ENCODE assay signal across 23 cellular contexts in genomic region chr22:36814796-36815195, GRCh38. TPM values are rescaled to one million over a fixed set of nuclear protein-coding genes. Genes with fewer than 3 reads are reported as not detected.
A peak's percentile ranks its signal among the peaks of the same experiment; 100 is the strongest.
DNase-seq lines count a peak whose midpoint lies in the region; ATAC-seq, FAIRE-seq and TF ChIP-seq lines count a peak whose summit lies in the region.
"Had no signal": no experiment of that assay in that cellular context is flagged by ENCODE, and none has a peak within 500 bp of the region (broad histone marks: within the 10 kb centered on the region; RNA-seq: fewer than 3 reads in every experiment).

No MANE protein-coding gene starts in this region.

- H3K18ac ChIP-seq in H1 (ENCODE audit: extremely low read depth, low read length) = no peak overlapping the region

- H3K4me2 ChIP-seq in BLaER1 = peak overlapping the region; percentile 78
- no peak overlapping the region for H3K4me2 ChIP-seq in H1 (ENCODE audit: insufficient read depth in 1 of 2, low read depth in 2 of 2, low read length in 2 of 2)
- H3K4me2 ChIP-seq: A549 had no signal

- no peak overlapping the region for H3K14ac ChIP-seq in H1 (ENCODE audit: insufficient read length)

- no peaks in the 10 kb centered on the region for H3K79me2 ChIP-seq in H1 (ENCODE audit: control insufficient read depth in 1 of 2, insufficient read depth in 2 of 2, low read length in 2 of 2)

- peaks cover 11% of the 10 kb centered on the region for H3K23me2 ChIP-seq in H1 (ENCODE audit: low read depth, low read length)

- H3K36me3 Mint-ChIP-seq in nephron progenitor cell (ENCODE audit: low read depth) = no peaks in the 10 kb centered on the region
- H3K36me3 Mint-ChIP-seq: CD8-positive, alpha-beta T cell had no signal

- peaks cover 50% of the 10 kb centered on the region for H3K4me1 Mint-ChIP-seq in nephron progenitor cell

- TF ChIP-seq CTCF in H1 (IDR thresholded peaks at IDR 0.05; ENCODE audit: control extremely low read depth in 1 of 3, insufficient read depth in 1 of 3, low read depth in 1 of 3, low read length in 3 of 3) (no peak), nephron progenitor cell (IDR thresholded peaks at IDR 0.05) (no peak)

- no peak for FAIRE-seq in H1 (lab: Jason Lieb, UNC)
- FAIRE-seq: A549, GM12878, GM19239 had no signal

- H2AFZ ChIP-seq in H1 (ENCODE audit: low read length) = no peak overlapping the region

- no peaks in the 10 kb centered on the region for H3K36me3 ChIP-seq in BLaER1
- no peaks in the 10 kb centered on the region for H3K36me3 ChIP-seq in H1 (ENCODE audit: control insufficient read depth in 2 of 4, insufficient read depth in 4 of 4, low read length in 3 of 4)
- H3K36me3 ChIP-seq: HAP-1 had no signal

- POLR2A ChIA-PET in H1 (lab: Charles Lee; ENCODE audit: partially characterized antibody) = no interaction called here

- CTCF ChIA-PET in H1 (lab: Charles Lee; ENCODE audit: partially characterized antibody) = interaction anchor here (0.6 to 1.0 kb wide), 2 partner anchors 12 to 65 kb away, joined by 3 read pairs; no protein-coding TSS in a partner anchor

- no peak for ATAC-seq in GM18505 (IDR thresholded peaks at IDR 0.05; ENCODE audit: unreplicated experiment)
- no peak for ATAC-seq in HG03520 (IDR thresholded peaks at IDR 0.05; ENCODE audit: unreplicated experiment)
- ATAC-seq: A549; CD8-positive, alpha-beta T cell; GM12878 had no signal

- no peak overlapping the region for H2BK120ac ChIP-seq in H1 (replicated peaks; ENCODE audit: low read depth, low read length)

- no peak overlapping the region for H4K91ac ChIP-seq in H1 (replicated peaks; ENCODE audit: insufficient read length, low read length)

- no peak overlapping the region for H2BK5ac ChIP-seq in H1 (ENCODE audit: low read depth, low read length)

- TF ChIP-seq EP300 in H1 (IDR thresholded peaks at IDR 0.05; ENCODE audit: borderline replicate concordance in 1 of 2, low read depth in 2 of 2, low read length in 2 of 2) = no peak

- WGBS in H1 (ENCODE audit: extremely low coverage in 1 of 2, insufficient coverage in 1 of 2, insufficient read length in 1 of 2, insufficient replicate concordance in 2 of 2, low coverage in 1 of 2, low lambda C conversion rate in 2 of 2, missing lambda C conversion rate in 1 of 2), 2 experiments = 89% methylated on average over 10 of the region's 10 CpGs; no CpG with 5 or more reads in 1 of the 2 experiments

- no peak for TF ChIP-seq POLR2A in H1 (IDR thresholded peaks at IDR 0.05; ENCODE audit: control extremely low read depth in 1 of 2, low read depth in 2 of 2, low read length in 2 of 2)
- no peak for TF ChIP-seq POLR2A in GM18505 (IDR thresholded peaks at IDR 0.05; ENCODE audit: borderline replicate concordance, extremely low read depth, insufficient read depth, insufficient read length)

- peak overlapping the region; percentile 12; the same call in 1 of the 2 replicates for H2BK12ac ChIP-seq in H1 (ENCODE audit: low read depth, low read length)

- H3K4me3 ChIP-seq in BLaER1 = no peak overlapping the region
- H3K4me3 ChIP-seq in H1 (ENCODE audit: extremely low read depth in 1 of 4, insufficient read depth in 2 of 4, low read depth in 3 of 4, low read length in 4 of 4) = no peak overlapping the region
- H3K4me3 ChIP-seq: A549, GM12878, HAP-1 had no signal

- no peak overlapping the region for H3K4ac ChIP-seq in H1 (replicated peaks; ENCODE audit: insufficient read length, low read depth, low read length)

- H3K27ac Mint-ChIP-seq in nephron progenitor cell = no peak overlapping the region
- H3K27ac Mint-ChIP-seq: CD8-positive, alpha-beta T cell had no signal

- H3K27me3 ChIP-seq in BLaER1 = peaks cover 64% of the 10 kb centered on the region
- H3K27me3 ChIP-seq in H1 (replicated peaks in 1 of 4; ENCODE audit: control insufficient read depth in 3 of 4, extremely low read depth in 1 of 4, insufficient read depth in 3 of 4, low read length in 3 of 4) = peaks cover 21 to 53% (median 41%) of the 10 kb centered on the region in 4 experiments

- H3K56ac ChIP-seq in H1 (replicated peaks; ENCODE audit: insufficient read length, low read depth, low read length) = no peak overlapping the region

- no peak overlapping the region for H2BK20ac ChIP-seq in H1 (ENCODE audit: low read length)

- peak overlapping the region; percentile 14; the same call in 1 of the 2 replicates for H2AK5ac ChIP-seq in H1 (ENCODE audit: low read depth, low read length)

- H3K27ac ChIP-seq in BLaER1 (no peak overlapping the region), H1 (ENCODE audit: low read depth, low read length) (no peak overlapping the region)
- H3K27ac ChIP-seq: 22Rv1, A549 had no signal

- H4K20me1 ChIP-seq in BLaER1 = peaks cover 23% of the 10 kb centered on the region; the same call in 1 of the 2 replicates
- no peaks in the 10 kb centered on the region for H4K20me1 ChIP-seq in H1 (replicated peaks in 1 of 2; ENCODE audit: control insufficient read depth in 1 of 2, insufficient read depth in 2 of 2, low read length in 2 of 2)

- no peaks in the 10 kb centered on the region for H3K79me1 ChIP-seq in H1 (ENCODE audit: low read depth, low read length)

- H4K8ac ChIP-seq in H1 (ENCODE audit: extremely low read depth, insufficient read depth, low read length) = no peak overlapping the region

- no peak overlapping the region for H4K5ac ChIP-seq in H1 (ENCODE audit: insufficient read length, low read depth, low read length)

- TF ChIP-seq RAD21 in H1 (IDR thresholded peaks at IDR 0.05 in 1 of 2, conservative IDR thresholded peaks at IDR 0.05 in 1 of 2; ENCODE audit: low read depth in 2 of 2, low read length in 2 of 2) = no peak

- H3K4me1 ChIP-seq in BLaER1 (peaks cover 56% of the 10 kb centered on the region), H1 (replicated peaks in 1 of 4; ENCODE audit: control insufficient read depth in 3 of 4, insufficient read depth in 4 of 4, low read length in 3 of 4) (peaks cover 0 to 14% (median 9%) of the 10 kb centered on the region in 4 experiments; a peak in 6 of 7 replicates)
- H3K4me1 ChIP-seq: A549, HAP-1 had no signal

- H3K23ac ChIP-seq in H1 (ENCODE audit: insufficient read length) = no peak overlapping the region

- DNase-seq in H1 (ENCODE audit: low read depth in 1 of 2, low spot score in 2 of 2) = no peak
- DNase-seq in nephron progenitor cell = peak; percentile 38
- peak; percentile 57 for DNase-seq in retina
- no peak for DNase-seq in stimulated activated CD4-positive, alpha-beta T cell treated with anti-CD3 and anti-CD28 coated beads, Interleukin-4, amount 100 ng/mL, for 4 hours
- DNase-seq: AML-193; CD8-positive, alpha-beta T cell; DMS 273 treated with DMSO at 0.1 percent for 48 hours; DMS53; DND-41; EL; GOT3; KG1 had no signal

- H3K9me3 ChIP-seq in BLaER1 (no peaks in the 10 kb centered on the region), H1 (ENCODE audit: insufficient read depth in 2 of 2, low read depth in 1 of 2, low read length in 1 of 2) (no peaks in the 10 kb centered on the region)
- H3K9me3 ChIP-seq: A549, HAP-1 had no signal

- H3K27me3 Mint-ChIP-seq in nephron progenitor cell (ENCODE audit: low read depth, poor library complexity) = peaks cover 91% of the 10 kb centered on the region

- no peak overlapping the region for H2BK15ac ChIP-seq in H1 (ENCODE audit: low read length)

- peak overlapping the region; percentile 29 for H3K4me3 Mint-ChIP-seq in nephron progenitor cell
- H3K4me3 Mint-ChIP-seq: CD8-positive, alpha-beta T cell had no signal

- H3K9me3 Mint-ChIP-seq in nephron progenitor cell = no peaks in the 10 kb centered on the region
- H3K9me3 Mint-ChIP-seq: CD8-positive, alpha-beta T cell had no signal

- H3K9ac ChIP-seq in BLaER1 (no peak overlapping the region), H1 (replicated peaks in 1 of 4; ENCODE audit: extremely low read depth in 1 of 4, low read depth in 3 of 4, low read length in 3 of 4) (no peak overlapping the region)

TF ChIP-seq in H1, 55 proteins besides CTCF, POLR2A, EP300 and RAD21 (continues in another document):
- TF ChIP-seq HDAC2 (IDR thresholded peaks at IDR 0.05; ENCODE audit: borderline replicate concordance in 1 of 2, low read depth in 2 of 2, low read length in 2 of 2) = no peak
- TF ChIP-seq CHD2 (IDR thresholded peaks at IDR 0.05; ENCODE audit: low read length) = no peak
- TF ChIP-seq ZNF274 (IDR thresholded peaks at IDR 0.05; ENCODE audit: borderline replicate concordance, extremely low read depth, low read length) = no peak
- no peak for TF ChIP-seq POLR2AphosphoS5 (IDR thresholded peaks at IDR 0.05; ENCODE audit: low read depth, low read length)
- TF ChIP-seq GABPA (IDR thresholded peaks at IDR 0.05; ENCODE audit: borderline replicate concordance, insufficient read depth, low read length) = no peak
- TF ChIP-seq KDM1A (IDR thresholded peaks at IDR 0.05; ENCODE audit: borderline replicate concordance, low read length) = no peak

RNA-seq across cellular contexts. Expression of gene PVALB, which starts 2.0 kb away (rescaled TPM):
- 1.7 and 3.2 TPM in 2 replicates for total RNA-seq in H1 (2021; fragmentation: NEBNext Ultra II Directional; extraction: Animal tissue kit (Norgen Biotek cat#: 25700))
- polyA plus RNA-seq in H1 (2011; rRNA removed) = 3.6 and 5.4 TPM in 2 replicates
- polyA plus RNA-seq in H1 (2011; cell fraction: cytosol; rRNA removed) = 4.5 TPM
- polyA plus RNA-seq in H1 (2011; cell fraction: nucleus; rRNA removed) = 2.1 TPM
- polyA plus RNA-seq in H1 (2012, experiment 1 of 2) = 5.8 to 7.8 TPM (median 6.5 TPM) in 4 replicates
- 9.6 TPM for polyA plus RNA-seq in H1 (2012, experiment 2 of 2)
- 3.4 TPM for polyA plus RNA-seq in H1 (2013, experiment 1 of 2)
- 2.9 TPM for polyA plus RNA-seq in H1 (2013, experiment 2 of 2)
- 1.9 and 2.2 TPM in 2 replicates for polyA minus RNA-seq in H1 (2011; rRNA and poly(A)+ RNA removed)
- 3.2 TPM for polyA minus RNA-seq in H1 (2011; cell fraction: cytosol; rRNA and poly(A)+ RNA removed)
- 1.4 TPM for polyA minus RNA-seq in H1 (2011; cell fraction: nucleus; rRNA and poly(A)+ RNA removed)
- total RNA-seq: CD8-positive, alpha-beta T cell; G401; GM12878; HT-29 had no signal
- polyA plus RNA-seq: A549, BJ, GM12878 had no signal

RNA-seq across cellular contexts. Expression of gene IFT27, which starts 38.9 kb away (rescaled TPM):
- total RNA-seq in H1 (2021; fragmentation: NEBNext Ultra II Directional; extraction: Animal tissue kit (Norgen Biotek cat#: 25700)) = 44.0 and 46.2 TPM in 2 replicates
- 36.4 and 43.9 TPM in 2 replicates for polyA plus RNA-seq in H1 (2011; rRNA removed)
- polyA plus RNA-seq in H1 (2011; cell fraction: cytosol; rRNA removed) = 46.2 TPM
- 60.2 TPM for polyA plus RNA-seq in H1 (2011; cell fraction: nucleus; rRNA removed)
- 37.7 to 46.9 TPM (median 40.6 TPM) in 4 replicates for polyA plus RNA-seq in H1 (2012, experiment 1 of 2)
- 54.8 TPM for polyA plus RNA-seq in H1 (2012, experiment 2 of 2)
- 39.2 TPM for polyA plus RNA-seq in H1 (2013, experiment 1 of 2)
- polyA plus RNA-seq in H1 (2013, experiment 2 of 2) = 39.3 TPM
- 17.0 and 23.3 TPM in 2 replicates for polyA minus RNA-seq in H1 (2011; rRNA and poly(A)+ RNA removed)
- polyA minus RNA-seq in H1 (2011; cell fraction: cytosol; rRNA and poly(A)+ RNA removed) = 18.9 TPM
- 16.5 TPM for polyA minus RNA-seq in H1 (2011; cell fraction: nucleus; rRNA and poly(A)+ RNA removed)

RNA-seq across cellular contexts. Expression of gene NCF4, which starts 46.0 kb away (rescaled TPM):
- total RNA-seq in H1 (2021; fragmentation: NEBNext Ultra II Directional; extraction: Animal tissue kit (Norgen Biotek cat#: 25700)) = not detected in 2 replicates
- 0.20 TPM in 1 of 2 replicates, not detected in the other for polyA plus RNA-seq in H1 (2011; rRNA removed)
- polyA plus RNA-seq in H1 (2011; cell fraction: cytosol; rRNA removed) = 0.10 TPM
- polyA plus RNA-seq in H1 (2011; cell fraction: nucleus; rRNA removed) = 0.09 TPM
- polyA plus RNA-seq in H1 (2012, experiment 1 of 2) = not detected in 4 replicates
- not detected for polyA plus RNA-seq in H1 (2012, experiment 2 of 2)
- 0.08 TPM for polyA plus RNA-seq in H1 (2013, experiment 1 of 2)
- not detected for polyA plus RNA-seq in H1 (2013, experiment 2 of 2)
- polyA minus RNA-seq in H1 (2011; rRNA and poly(A)+ RNA removed) = not detected in 2 replicates
- not detected for polyA minus RNA-seq in H1 (2011; cell fraction: cytosol; rRNA and poly(A)+ RNA removed)
- not detected for polyA minus RNA-seq in H1 (2011; cell fraction: nucleus; rRNA and poly(A)+ RNA removed)
- total RNA-seq: G401, HT-29 had no signal
- polyA plus RNA-seq: A549, BJ had no signal

Comparison
In these comparisons a context has a peak if more than half of its experiments do, and no peak if none do; other contexts are left out.
1. DNase-seq: peak in nephron progenitor cell (single experiment) and retina (single experiment); none in H1 (0 of 2) and stimulated activated CD4-positive, alpha-beta T cell treated with anti-CD3 and anti-CD28 coated beads, Interleukin-4, amount 100 ng/mL, for 4 hours (0 of 2).